ENCODE assay signal across 1 cellular context in genomic region chr20:4299250-4299649, GRCh38.
TF ChIP-seq lines count a peak whose summit lies in the region.

No MANE protein-coding gene starts in this region.

TF ChIP-seq in HepG2, 621 proteins besides CTCF, POLR2A, EP300 and RAD21 (continued from another document):
- no peak for TF ChIP-seq ZBTB26 (CRISPR knock-in tag; IDR thresholded peaks at IDR 0.05; ENCODE audit: borderline replicate concordance)
TF ChIP-seq in HepG2: peak in this region for 1.
